8 cellular contexts compared by ENCODE assay signal in the genomic region with DNA sequence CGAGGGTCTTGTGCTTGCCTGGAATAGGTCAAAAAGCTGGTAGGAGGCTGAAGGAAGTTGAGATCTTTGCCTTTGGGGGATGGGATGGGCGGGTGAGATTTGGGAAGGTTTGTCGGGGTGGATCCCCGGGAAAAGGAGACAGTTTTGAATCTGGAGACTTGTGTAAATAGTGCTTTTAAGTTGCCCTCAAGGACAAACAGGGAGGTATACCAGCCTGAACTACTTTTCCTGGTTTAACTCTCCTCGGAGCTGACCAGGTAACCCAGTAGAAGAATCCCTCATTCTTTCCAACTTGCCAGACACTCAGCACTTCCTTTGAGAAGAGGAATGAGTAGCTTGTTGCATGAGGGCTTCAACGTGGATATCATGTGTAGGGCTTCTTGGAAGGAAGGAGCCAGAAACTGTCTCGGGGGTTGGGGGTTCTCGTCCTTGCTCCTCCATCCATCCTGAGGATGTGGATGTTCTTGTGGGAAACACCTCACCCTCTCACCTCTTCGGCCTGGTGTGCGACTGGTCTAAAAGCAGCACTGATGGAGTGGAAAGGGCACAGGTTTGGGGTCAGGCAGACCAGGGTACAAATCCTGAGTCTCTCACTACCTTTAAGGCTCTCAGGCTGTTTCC. TPM values are rescaled to one million over a fixed set of nuclear protein-coding genes. Genes with fewer than 3 reads are reported as not detected.
DNase-seq lines count a peak whose midpoint lies in the region; ATAC-seq and TF ChIP-seq lines count a peak whose summit lies in the region.

No MANE protein-coding gene starts in this region.

- no peaks in the 10 kb centered on the region for H3K36me3 Mint-ChIP-seq in T-cell

- no peak overlapping the region for H3K27ac Mint-ChIP-seq in T-cell

- peak overlapping the region; percentile 75 for H3K9ac ChIP-seq in ES-I3 (ENCODE audit: low read depth, low read length)

- no peaks in the 10 kb centered on the region for H3K9me3 ChIP-seq in ES-I3 (ENCODE audit: control insufficient read depth, insufficient read depth, low read length)
- no peaks in the 10 kb centered on the region for H3K9me3 ChIP-seq in gastrocnemius medialis

- H3K4me3 Mint-ChIP-seq in T-cell, result peak overlapping the region in 2 of 3 donors; percentile 57 to 58

- H3K27me3 Mint-ChIP-seq in T-cell, result peaks cover 48 to 63% of the 10 kb centered on the region in 2 donors

- H3K36me3 ChIP-seq in ES-I3 (ENCODE audit: insufficient read depth, low read length) (no peaks in the 10 kb centered on the region), gastrocnemius medialis (peaks cover 0 to 5% of the 10 kb centered on the region in 2 donors)

- no peak for TF ChIP-seq POLR2A in gastrocnemius medialis (IDR thresholded peaks at IDR 0.05)

- ATAC-seq in T-cell (replicated peaks in 1 of 4) (no peak), gastrocnemius medialis (no peak), GM18498 (IDR thresholded peaks at IDR 0.05; ENCODE audit: unreplicated experiment) (no peak), left lobe of liver (no peak)

- H3K27ac ChIP-seq in gastrocnemius medialis, result peak overlapping the region; percentile 87 to 98 (median 96)

- H3K4me1 Mint-ChIP-seq in T-cell, result peaks cover 19% of the 10 kb centered on the region in 3 donors

- intact Hi-C loops in gastrocnemius medialis (cut with DNase I; ENCODE audit: low total_unique reads), result loop anchor here (1.0 kb wide), 1 partner anchor 42 kb away; no protein-coding TSS in a partner anchor

- DNase-seq in T-cell (no peak), foreskin fibroblast (peak in 1 of 2 donors; percentile 28), gastrocnemius medialis (no peak), middle frontal gyrus (ENCODE audit: extremely low spot score, low spot score) (no peak), left lobe of liver (ENCODE audit: low spot score) (no peak), NCI-H526 (lab: John Stamatoyannopoulos, UW) (no peak)

- TF ChIP-seq CTCF in foreskin fibroblast (IDR thresholded peaks at IDR 0.05; ENCODE audit: low read depth, low read length) (no peak), gastrocnemius medialis (IDR thresholded peaks at IDR 0.05 in 4 of 5, conservative IDR thresholded peaks at IDR 0.05 in 1 of 5) (no peak)

- peaks cover 20% of the 10 kb centered on the region for H3K4me1 ChIP-seq in ES-I3 (ENCODE audit: insufficient read depth, low read length)
- H3K4me1 ChIP-seq in gastrocnemius medialis, result peaks cover 45 to 50% of the 10 kb centered on the region in 2 donors

- in situ Hi-C loops in gastrocnemius medialis (cut with MboI; ENCODE audit: low sequenced_read_pairs in 4 of 4), result no loop called here

- POLR2A ChIA-PET in T-cell (lab: Charles Lee), result no interaction called here

- CTCF ChIA-PET in T-cell (lab: Charles Lee), result no interaction called here

- no peaks in the 10 kb centered on the region for H3K27me3 ChIP-seq in gastrocnemius medialis

- H3K4me3 ChIP-seq in foreskin fibroblast (ENCODE audit: low read depth in 1 of 2, low read length in 2 of 2) (peak overlapping the region; percentile 54 to 74), gastrocnemius medialis (peak overlapping the region; percentile 61 to 87 (median 74))

- no peaks in the 10 kb centered on the region for H3K9me3 Mint-ChIP-seq in T-cell

RNA-seq across cellular contexts. Expression of a gene that starts 1.9 kb away (rescaled TPM):
- total RNA-seq in T-cell, result under 1 TPM in 3 of 5 donors, not detected in 2; 0.16 to 0.44 (median 0.32) TPM
- total RNA-seq in gastrocnemius medialis, result 100 to 1,000 TPM in 2 of 4 donors, 10 to 100 TPM in 2; 91.1 to 201 (median 122) TPM
- total RNA-seq in left lobe of liver, result 1.6 TPM

Comparison
In these comparisons a context has a peak if more than half of its experiments do, and no peak if none do; other contexts are left out.
1. RNA of a gene that starts 1.9 kb away (total RNA-seq): 91.1 to 201 TPM in gastrocnemius medialis; 1.6 TPM in left lobe of liver (single experiment) and 0.16 to 0.44 TPM in T-cell; every median in the first group is over 10 times any median in the second.